3 cellular contexts compared by ENCODE assay signal in the genomic region with DNA sequence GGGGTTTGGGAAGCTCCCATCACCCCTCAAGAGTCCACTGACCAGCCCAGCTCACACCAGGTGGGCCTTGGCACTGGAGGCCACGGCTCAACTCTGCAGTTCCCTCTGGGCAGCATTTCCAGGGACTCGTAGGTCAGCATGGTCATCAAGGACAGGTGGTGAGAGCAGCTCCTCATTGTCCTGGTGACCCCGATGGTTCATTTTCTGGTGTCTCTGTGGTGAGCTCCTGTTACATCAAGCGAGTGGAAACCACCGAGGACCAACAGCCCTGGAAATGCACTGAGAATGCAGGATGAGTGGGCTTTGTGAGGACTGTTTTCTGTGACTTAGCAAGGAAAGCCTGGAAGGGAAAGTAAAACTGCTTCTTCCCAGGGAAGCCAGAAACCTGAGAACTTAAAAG. TPM values are rescaled to one million over a fixed set of nuclear protein-coding genes. Genes with fewer than 3 reads are reported as not detected.
"Had no signal": no experiment of that assay in that cellular context is flagged by ENCODE, and none has a peak within 500 bp of the region (broad histone marks: within the 10 kb centered on the region; RNA-seq: fewer than 3 reads in every experiment).

No MANE protein-coding gene starts in this region.

RNA-seq across cellular contexts. Expression of gene ZAP70, which starts 40.8 kb away (rescaled TPM):
- total RNA-seq: fibroblast of lung, fibroblast of villous mesenchyme, pulmonary artery endothelial cell had no signal
- polyA plus RNA-seq: fibroblast of lung had no signal
